1 cellular context compared by ENCODE assay signal in genomic region chr17:17900615-17901520, GRCh38.
TF ChIP-seq lines count a peak whose summit lies in the region.

No MANE protein-coding gene starts in this region.

TF ChIP-seq in HepG2, 621 proteins besides CTCF, POLR2A, EP300 and RAD21 (continued from another document and continues in another):
- no peak for TF ChIP-seq AFF4 (CRISPR knock-in tag; IDR thresholded peaks at IDR 0.05)
- peak; percentile 47 for TF ChIP-seq UBTF (CRISPR knock-in tag; IDR thresholded peaks at IDR 0.05)
- no peak for TF ChIP-seq ZNF747 (CRISPR knock-in tag; IDR thresholded peaks at IDR 0.05; ENCODE audit: borderline replicate concordance)
- no peak for TF ChIP-seq KMT2A (CRISPR knock-in tag; IDR thresholded peaks at IDR 0.05)
- TF ChIP-seq EED (CRISPR knock-in tag; IDR thresholded peaks at IDR 0.05): no peak
- peak; percentile 51; the same call in 1 of the 2 replicates for TF ChIP-seq CCDC6 (CRISPR knock-in tag; IDR thresholded peaks at IDR 0.05)
- TF ChIP-seq GABPB1 (CRISPR knock-in tag; IDR thresholded peaks at IDR 0.05): 0 out of 2 replicates have a peak, but pooled peaks have one; percentile 14
- no peak for TF ChIP-seq ZNF737 (CRISPR knock-in tag; IDR thresholded peaks at IDR 0.05; ENCODE audit: borderline replicate concordance)
- 0 out of 2 replicates have a peak, but pooled peaks have one; percentile 38 for TF ChIP-seq NFKBIZ (CRISPR knock-in tag; IDR thresholded peaks at IDR 0.05)
- TF ChIP-seq GATAD2A (CRISPR knock-in tag; IDR thresholded peaks at IDR 0.05): peak; percentile 80
- no peak for TF ChIP-seq RBFOX2 (IDR thresholded peaks at IDR 0.05; ENCODE audit: low read depth, low read length)
- peak; percentile 86 for TF ChIP-seq RXRB (CRISPR knock-in tag; IDR thresholded peaks at IDR 0.05; ENCODE audit: borderline replicate concordance)
- TF ChIP-seq MAF1 (CRISPR knock-in tag; IDR thresholded peaks at IDR 0.05; ENCODE audit: borderline replicate concordance): no peak
- TF ChIP-seq ZNF512 (CRISPR knock-in tag; IDR thresholded peaks at IDR 0.05): no peak
- no peak for TF ChIP-seq MYPOP (CRISPR knock-in tag; IDR thresholded peaks at IDR 0.05)
- no peak for TF ChIP-seq ZNF670 (CRISPR knock-in tag; IDR thresholded peaks at IDR 0.05; ENCODE audit: borderline replicate concordance)
- TF ChIP-seq DMAP1 (CRISPR knock-in tag; IDR thresholded peaks at IDR 0.05): peak; percentile 50; the same call in 1 of the 2 replicates
- no peak for TF ChIP-seq ZNF274 (CRISPR knock-in tag; IDR thresholded peaks at IDR 0.05)
- TF ChIP-seq ZFP91 (CRISPR knock-in tag; IDR thresholded peaks at IDR 0.05; ENCODE audit: borderline replicate concordance): peak; percentile 63; the same call in 1 of the 2 replicates
- no peak for TF ChIP-seq MTA3 (CRISPR knock-in tag; IDR thresholded peaks at IDR 0.05)
- TF ChIP-seq NFIC (IDR thresholded peaks at IDR 0.05; ENCODE audit: low read length): peak; percentile 78
- TF ChIP-seq JUN (CRISPR knock-in tag; IDR thresholded peaks at IDR 0.05): no peak
- no peak for TF ChIP-seq ZNF318 (CRISPR knock-in tag; IDR thresholded peaks at IDR 0.05)
- peak; percentile 52 for TF ChIP-seq CREM (IDR thresholded peaks at IDR 0.05)
- no peak for TF ChIP-seq CREM (CRISPR knock-in tag; IDR thresholded peaks at IDR 0.05)
- TF ChIP-seq ZNF264 (CRISPR knock-in tag; IDR thresholded peaks at IDR 0.05): 0 out of 2 replicates have a peak, but pooled peaks have one; percentile 6
- no peak for TF ChIP-seq FOXA1 (IDR thresholded peaks at IDR 0.05)
- peak; percentile 54 for TF ChIP-seq FOXA1 (CRISPR knock-in tag; IDR thresholded peaks at IDR 0.05)
- TF ChIP-seq HDAC1 (CRISPR knock-in tag; IDR thresholded peaks at IDR 0.05): peak; percentile 50; the same call in 1 of the 2 replicates
- peak; percentile 52; the same call in 1 of the 2 replicates for TF ChIP-seq NR2F2 (IDR thresholded peaks at IDR 0.05; ENCODE audit: borderline replicate concordance, low read depth)
- no peak for TF ChIP-seq CHCHD3 (CRISPR knock-in tag; IDR thresholded peaks at IDR 0.05)
- TF ChIP-seq MED8 (CRISPR knock-in tag; IDR thresholded peaks at IDR 0.05; ENCODE audit: insufficient replicate concordance): peak; percentile 71
- TF ChIP-seq RORA (CRISPR knock-in tag; IDR thresholded peaks at IDR 0.05): no peak
- TF ChIP-seq ZNF569 (CRISPR knock-in tag; IDR thresholded peaks at IDR 0.05; ENCODE audit: borderline replicate concordance): no peak
- peak; percentile 41 to 42; a peak in 1 of 4 replicates for TF ChIP-seq NR2F1 (CRISPR knock-in tag; IDR thresholded peaks at IDR 0.05)
- no peak for TF ChIP-seq ZNF136 (CRISPR knock-in tag; IDR thresholded peaks at IDR 0.05; ENCODE audit: low read depth)
- peak; percentile 81 for TF ChIP-seq BCL6 (CRISPR knock-in tag; IDR thresholded peaks at IDR 0.05)
- no peak for TF ChIP-seq SP4 (CRISPR knock-in tag; IDR thresholded peaks at IDR 0.05)
- no peak for TF ChIP-seq ZNF777 (CRISPR knock-in tag; IDR thresholded peaks at IDR 0.05)
